Comparison of ENCODE assay signal across 13 cellular contexts in the genomic region with DNA sequence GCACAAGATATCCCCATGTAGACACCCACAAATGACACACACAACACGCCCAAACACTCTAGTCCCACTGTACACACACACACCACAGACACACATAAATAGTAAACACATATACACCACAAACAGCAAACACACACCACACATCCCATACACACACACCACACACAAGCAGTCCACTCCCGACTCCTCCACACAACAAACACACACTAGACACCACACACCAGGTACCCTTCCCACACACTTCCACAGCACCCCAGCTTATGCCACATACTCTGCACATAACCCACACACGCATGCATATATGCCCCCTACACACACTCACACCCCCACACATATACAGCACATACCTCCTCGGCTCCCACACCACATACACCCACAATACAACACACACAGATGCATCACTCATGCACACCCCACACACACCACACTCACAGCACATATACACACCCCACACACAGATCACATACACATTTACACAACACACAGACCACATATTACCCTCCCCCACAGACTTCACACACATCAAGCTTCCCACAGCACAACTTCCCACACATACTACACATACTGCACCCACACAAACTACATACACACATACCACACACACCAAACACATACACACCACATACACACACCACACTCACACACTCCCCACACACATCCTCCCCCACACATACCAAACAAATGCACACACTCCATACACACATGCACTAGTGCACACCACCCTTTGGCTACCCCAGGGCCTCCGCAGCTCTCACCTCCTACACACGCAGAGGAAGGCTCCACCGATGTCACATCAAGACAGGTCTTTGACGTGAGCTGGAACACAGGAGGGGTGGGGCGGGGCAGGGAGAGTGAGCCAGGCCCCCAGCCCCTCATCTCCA. TPM values are rescaled to one million over a fixed set of nuclear protein-coding genes. Genes with fewer than 3 reads are reported as not detected.
A peak's percentile ranks its signal among the peaks of the same experiment; 100 is the strongest.
DNase-seq lines count a peak whose midpoint lies in the region; ATAC-seq lines count a peak whose summit lies in the region.
"Not testable (repeated sequence)": the region's sequence is repeated elsewhere in the genome, so short reads cannot be mapped to it uniquely, and the experiment has no call there.
"Had no signal": no experiment of that assay in that cellular context is flagged by ENCODE, and none has a peak within 500 bp of the region (broad histone marks: within the 10 kb centered on the region; RNA-seq: fewer than 3 reads in every experiment).

No MANE protein-coding gene starts in this region.

- H3K4me1 Mint-ChIP-seq in activated T-cell treated with anti-CD3 and anti-CD28 coated beads, Interleukin-2, amount 50 U/mL, for 24 hours (ENCODE audit: low read depth), result not testable (repeated sequence)
- H3K4me1 Mint-ChIP-seq in activated naive CD8-positive, alpha-beta T cell treated with anti-CD3 and anti-CD28 coated beads for 36 hours, result peaks cover 32% of the 10 kb centered on the region

- not testable (repeated sequence) for H3K9me3 Mint-ChIP-seq in activated T-cell treated with anti-CD3 and anti-CD28 coated beads, Interleukin-2, amount 50 U/mL, for 24 hours; activated naive CD8-positive, alpha-beta T cell treated with anti-CD3 and anti-CD28 coated beads for 36 hours

- DNase-seq in activated CD4-positive, alpha-beta T cell treated with anti-CD3 and anti-CD28 coated beads for 4 hours, result peak; percentile 31 to 32
- DNase-seq in activated T-cell treated with anti-CD3 and anti-CD28 coated beads, Interleukin-2, amount 50 U/mL, for 24 hours, result peak; percentile 56
- DNase-seq in activated naive CD8-positive, alpha-beta T cell treated with anti-CD3 and anti-CD28 coated beads for 36 hours, result peak; percentile 49
- DNase-seq in left kidney (ENCODE audit: low read depth, low spot score), result peak; percentile 31
- DNase-seq in stimulated activated naive CD8-positive, alpha-beta T cell treated with anti-CD3 and anti-CD28 coated beads, Interleukin-15, Interleukin-2, amounts not matched to agents 100 U/mL and 50 U/mL, for 24 hours, result not testable (repeated sequence)

- not testable (repeated sequence) for H3K4me3 Mint-ChIP-seq in activated T-cell treated with anti-CD3 and anti-CD28 coated beads, Interleukin-2, amount 50 U/mL, for 24 hours; activated naive CD8-positive, alpha-beta T cell treated with anti-CD3 and anti-CD28 coated beads for 36 hours

- H3K36me3 ChIP-seq in BLaER1; KOPT-K1 (ENCODE audit: insufficient read depth, low read length); rectal smooth muscle tissue (ENCODE audit: control insufficient read depth, insufficient read depth, low read length): not testable (repeated sequence)

- not testable (repeated sequence) for H3K27ac Mint-ChIP-seq in activated T-cell treated with anti-CD3 and anti-CD28 coated beads, Interleukin-2, amount 50 U/mL, for 24 hours; activated naive CD8-positive, alpha-beta T cell treated with anti-CD3 and anti-CD28 coated beads for 36 hours

- H3K27me3 ChIP-seq in BLaER1; rectal smooth muscle tissue (ENCODE audit: control insufficient read depth, insufficient read depth, low read length): not testable (repeated sequence)

- not testable (repeated sequence) for H3K36me3 Mint-ChIP-seq in activated T-cell treated with anti-CD3 and anti-CD28 coated beads, Interleukin-2, amount 50 U/mL, for 24 hours (ENCODE audit: low read depth); activated naive CD8-positive, alpha-beta T cell treated with anti-CD3 and anti-CD28 coated beads for 36 hours

- H3K9me3 ChIP-seq in BLaER1; KOPT-K1 (ENCODE audit: insufficient read depth, low read length, poor library complexity, severe bottlenecking): not testable (repeated sequence)

- not testable (repeated sequence) for H3K27me3 Mint-ChIP-seq in activated T-cell treated with anti-CD3 and anti-CD28 coated beads, Interleukin-2, amount 50 U/mL, for 24 hours; activated naive CD8-positive, alpha-beta T cell treated with anti-CD3 and anti-CD28 coated beads for 36 hours

- not testable (repeated sequence) for H3K4me3 ChIP-seq in BLaER1
- H3K4me3 ChIP-seq in rectal smooth muscle tissue (ENCODE audit: low read length), result peak overlapping the region; percentile 27

- peak overlapping the region; percentile 76 for H3K4me2 ChIP-seq in BLaER1

- H3K27ac ChIP-seq in BLaER1, result 0 out of 2 replicates have a peak overlapping the region, but pooled peaks have one; percentile 26
- peak overlapping the region; percentile 95 for H3K27ac ChIP-seq in KOPT-K1 (ENCODE audit: low read depth, low read length, poor library complexity, severe bottlenecking)
- H3K27ac ChIP-seq in rectal smooth muscle tissue (ENCODE audit: low read depth, low read length), result not testable (repeated sequence)

- ATAC-seq in stimulated activated naive CD8-positive, alpha-beta T cell treated with anti-CD3 and anti-CD28 coated beads, Interleukin-15, Interleukin-2, amounts not matched to agents 100 U/mL and 50 U/mL, for 24 hours, result peak; percentile 38

- H3K9ac ChIP-seq in BLaER1; rectal smooth muscle tissue (ENCODE audit: low read length): not testable (repeated sequence)

- peaks cover 52% of the 10 kb centered on the region for H3K4me1 ChIP-seq in BLaER1
- H3K4me1 ChIP-seq in rectal smooth muscle tissue (ENCODE audit: control insufficient read depth, insufficient read depth, low read length), result not testable (repeated sequence)

- not testable (repeated sequence) for H4K20me1 ChIP-seq in BLaER1

RNA-seq across cellular contexts. Expression of gene MSMB, which starts 47.5 kb away (rescaled TPM):
- total RNA-seq in activated naive CD8-positive, alpha-beta T cell treated with anti-CD3 and anti-CD28 coated beads for 36 hours, result not detected
- total RNA-seq: activated CD4-positive, alpha-beta memory T cell treated with anti-CD3 and anti-CD28 coated beads, Interleukin-2, amount 10 ng/mL, durations not matched to agents 7 days and 5 days; natural killer cell treated with Interleukin-12 subunit alpha and Interleukin-12 subunit beta and Interleukin-15 and Interleukin-18, amount 100 ng/mL, for 72 hours; osteoblast; SJCRH30; skeletal muscle tissue had no signal
